ENCODE assay signal across 10 cellular contexts in the genomic region with DNA sequence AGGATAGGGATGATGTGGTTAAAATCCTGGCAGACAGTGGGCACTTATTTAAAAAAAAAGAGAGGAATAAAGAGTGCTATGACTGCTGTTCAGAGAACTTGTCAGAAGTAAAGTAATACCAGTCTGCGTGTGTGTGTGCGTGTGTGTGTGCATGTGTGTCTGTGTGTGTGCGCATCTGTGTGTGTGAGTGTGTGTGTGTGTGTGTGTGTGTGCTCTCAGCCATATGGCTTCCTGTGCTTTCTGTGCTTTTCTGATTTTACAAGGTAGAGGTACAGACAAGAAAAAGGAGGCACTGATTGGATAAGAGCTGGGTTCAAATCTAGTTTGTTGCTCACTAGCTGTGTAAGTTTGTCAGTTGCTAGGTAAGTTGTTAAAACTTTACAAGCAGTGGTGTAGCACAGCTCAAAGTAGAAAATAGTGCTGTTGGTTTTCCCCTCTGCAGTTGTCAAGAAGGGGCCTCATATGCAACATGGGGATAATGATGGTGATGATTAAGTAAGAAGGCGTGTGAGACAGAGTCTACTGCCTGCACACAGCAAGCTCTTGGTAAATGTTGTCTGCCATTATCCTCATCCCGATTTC.
DNase-seq lines count a peak whose midpoint lies in the region; ATAC-seq, FAIRE-seq and TF ChIP-seq lines count a peak whose summit lies in the region.
"Had no signal": no experiment of that assay in that cellular context is flagged by ENCODE, and none has a peak within 500 bp of the region (broad histone marks: within the 10 kb centered on the region; RNA-seq: fewer than 3 reads in every experiment).

No MANE protein-coding gene starts in this region.

- H3K4me1 ChIP-seq in BLaER1 (peaks cover 46% of the 10 kb centered on the region), HCT116 (ENCODE audit: control insufficient read depth in 1 of 2, insufficient read depth in 2 of 2, low read length in 2 of 2) (peaks cover 38 to 51% of the 10 kb centered on the region in 2 experiments), keratinocyte (ENCODE audit: control insufficient read depth, extremely low read depth, insufficient read depth, low read length) (peaks cover 51% of the 10 kb centered on the region)

- H3K4me3 ChIP-seq in BLaER1 (no peak overlapping the region), HCT116 (replicated peaks in 1 of 2; ENCODE audit: low read depth in 1 of 2, low read length in 2 of 2) (no peak overlapping the region), keratinocyte (ENCODE audit: control insufficient read depth in 2 of 3, extremely low read depth in 1 of 3, insufficient read depth in 2 of 3, low read depth in 1 of 3, low read length in 3 of 3) (no peak overlapping the region)

- peaks cover 31% of the 10 kb centered on the region for H3K4me1 Mint-ChIP-seq in activated T-helper 17 cell treated with anti-CD3 and anti-CD28 coated beads, Interleukin-2, amount 50 U/mL, for 72 hours

- no peak for FAIRE-seq in keratinocyte (lab: Jason Lieb, UNC)
- FAIRE-seq: islet of Langerhans had no signal

- H3K9me2 ChIP-seq in HCT116 (ENCODE audit: insufficient read depth) = no peaks in the 10 kb centered on the region

- H4K20me1 ChIP-seq in BLaER1 = no peaks in the 10 kb centered on the region
- H4K20me1 ChIP-seq in HCT116 (ENCODE audit: insufficient read depth) = no peaks in the 10 kb centered on the region
- no peaks in the 10 kb centered on the region for H4K20me1 ChIP-seq in keratinocyte (ENCODE audit: control insufficient read depth, extremely low read depth, insufficient read depth, low read length)

- POLR2A ChIA-PET in HCT116 (lab: Charles Lee) = interaction anchor here (0.6 to 1.5 kb wide), 2 partner anchors 26 to 126 kb away, joined by 3 read pairs; no protein-coding TSS in a partner anchor

- peak overlapping the region; percentile 36 for H2AFZ ChIP-seq in HCT116 (ENCODE audit: low read depth, low read length, poor library complexity, severe bottlenecking)
- peak overlapping the region; percentile 19 for H2AFZ ChIP-seq in keratinocyte (ENCODE audit: control insufficient read depth, low read length)

- no peak overlapping the region for H3K27ac ChIP-seq in BLaER1
- no peak overlapping the region for H3K27ac ChIP-seq in HCT116 (ENCODE audit: low read depth, low read length)
- H3K27ac ChIP-seq in keratinocyte (ENCODE audit: control insufficient read depth, insufficient read depth, low read length) = peak overlapping the region; percentile 69

- TF ChIP-seq RAD21 in HCT116 (IDR thresholded peaks at IDR 0.05; ENCODE audit: low read depth) = no peak

- dilution Hi-C loops in keratinocyte (cut with MboI; ENCODE audit: extremely low pct_ligation_motif_present, low sequenced_read_pairs) = no loop called here

- no peaks in the 10 kb centered on the region for H3K9me3 ChIP-seq in BLaER1
- H3K9me3 ChIP-seq in HCT116 (ENCODE audit: control insufficient read depth in 1 of 2, insufficient read depth in 1 of 2, low read depth in 1 of 2, low read length in 2 of 2) = no peaks in the 10 kb centered on the region
- no peaks in the 10 kb centered on the region for H3K9me3 ChIP-seq in keratinocyte (ENCODE audit: control insufficient read depth, low read depth, low read length)

- ATAC-seq in HCT116 = no peak
- no peak for ATAC-seq in activated T-helper 17 cell treated with anti-CD3 and anti-CD28 coated beads, Interleukin-2, amount 50 U/mL, for 72 hours (replicated peaks)
- no peak for ATAC-seq in omental fat pad (ENCODE audit: low FRiP score)
- no peak for ATAC-seq in GM21367 (IDR thresholded peaks at IDR 0.05; ENCODE audit: unreplicated experiment)

- TF ChIP-seq POLR2A in HCT116 (IDR thresholded peaks at IDR 0.05; ENCODE audit: borderline replicate concordance, extremely low read depth, insufficient read depth, insufficient read length) = no peak

- CTCF ChIA-PET in HCT116 (lab: Charles Lee) = interaction anchor here (1.3 kb wide), 1 partner anchor 167 kb away, joined by 3 read pairs; no protein-coding TSS in a partner anchor

- RAD21 ChIA-PET in HCT116 (lab: Charles Lee; ENCODE audit: low non-redundant PET in 1 of 2, low total read pairs in 2 of 2, uncharacterized antibody in 2 of 2, unreplicated experiment in 2 of 2) = no interaction called here

- H3K36me3 ChIP-seq in BLaER1 (no peaks in the 10 kb centered on the region), HCT116 (ENCODE audit: control insufficient read depth in 1 of 2, insufficient read depth in 2 of 2, low read length in 2 of 2) (no peaks in the 10 kb centered on the region), keratinocyte (ENCODE audit: control insufficient read depth in 2 of 2, extremely low read depth in 1 of 2, insufficient read depth in 2 of 2, low read length in 2 of 2) (no peaks in the 10 kb centered on the region)

- no peak for DNase-seq in HCT116 (ENCODE audit: low read depth, low spot score)
- DNase-seq in keratinocyte (ENCODE audit: low read depth, low spot score) = no peak
- DNase-seq in omental fat pad (ENCODE audit: low spot score) = no peak
- DNase-seq in NCI-H2107 treated with DMSO at 0.1 percent for 48 hours (lab: John Stamatoyannopoulos, UW; ENCODE audit: unreplicated experiment) = no peak
- no peak for DNase-seq in NOMO-1 treated with DMSO at 0.1 percent for 48 hours (lab: John Stamatoyannopoulos, UW; ENCODE audit: unreplicated experiment)
- DNase-seq: NCI-H1048 had no signal

- H3K79me2 ChIP-seq in HCT116 (ENCODE audit: insufficient read depth, low read length) (no peaks in the 10 kb centered on the region), keratinocyte (ENCODE audit: control insufficient read depth, insufficient read depth, low read length) (no peaks in the 10 kb centered on the region)

- no peak overlapping the region for H3K4me3 Mint-ChIP-seq in activated T-helper 17 cell treated with anti-CD3 and anti-CD28 coated beads, Interleukin-2, amount 50 U/mL, for 72 hours

- H3K9ac ChIP-seq in BLaER1 (no peak overlapping the region), HCT116 (ENCODE audit: low read length) (no peak overlapping the region), keratinocyte (ENCODE audit: control insufficient read depth, extremely low read depth, insufficient read depth, low read length) (no peak overlapping the region)

- no peaks in the 10 kb centered on the region for H3K9me1 ChIP-seq in keratinocyte (ENCODE audit: control insufficient read depth, extremely low read depth, insufficient read depth, low read length)

- H3K9me3 Mint-ChIP-seq in activated T-helper 17 cell treated with anti-CD3 and anti-CD28 coated beads, Interleukin-2, amount 50 U/mL, for 72 hours = no peaks in the 10 kb centered on the region

- no peaks in the 10 kb centered on the region for H3K27me3 Mint-ChIP-seq in activated T-helper 17 cell treated with anti-CD3 and anti-CD28 coated beads, Interleukin-2, amount 50 U/mL, for 72 hours

- no peaks in the 10 kb centered on the region for H3K36me3 Mint-ChIP-seq in activated T-helper 17 cell treated with anti-CD3 and anti-CD28 coated beads, Interleukin-2, amount 50 U/mL, for 72 hours (ENCODE audit: low read depth)

- H3K27me3 ChIP-seq in BLaER1 (no peaks in the 10 kb centered on the region), HCT116 (ENCODE audit: insufficient read depth, low read length) (no peaks in the 10 kb centered on the region), keratinocyte (ENCODE audit: control insufficient read depth, extremely low read depth, insufficient read depth, low read length) (no peaks in the 10 kb centered on the region)

- H3K4me2 ChIP-seq in BLaER1 (0 out of 2 replicates have a peak overlapping the region, but pooled peaks have one; percentile 8), HCT116 (ENCODE audit: low read length) (no peak overlapping the region; the same call in 1 of the 2 replicates), keratinocyte (ENCODE audit: control insufficient read depth, extremely low read depth, insufficient read depth, low read depth, low read length) (peak overlapping the region; percentile 17)

- H3K27ac Mint-ChIP-seq in activated T-helper 17 cell treated with anti-CD3 and anti-CD28 coated beads, Interleukin-2, amount 50 U/mL, for 72 hours = peak overlapping the region; percentile 36

- BruUV-seq in HCT116 (replicated peaks; lab: Mats Ljungman, UMichigan) = no TSS peak

- intact Hi-C loops in HCT116 (cut with micrococcal nuclease) = no loop called here

- TF ChIP-seq CTCF in HCT116 (IDR thresholded peaks at IDR 0.05 in 2 of 3, conservative IDR thresholded peaks at IDR 0.05 in 1 of 3; ENCODE audit: borderline replicate concordance in 1 of 3, insufficient read depth in 1 of 3, low read depth in 2 of 3, low read length in 2 of 3) (no peak), keratinocyte (optimal IDR thresholded peaks at IDR 0.05 in 1 of 3, IDR thresholded peaks at IDR 0.05 in 1 of 3, conservative IDR thresholded peaks at IDR 0.05 in 1 of 3; ENCODE audit: extremely low read depth in 1 of 3, insufficient read depth in 2 of 3, low read length in 3 of 3) (no peak), omental fat pad (IDR thresholded peaks at IDR 0.05) (no peak)

TF ChIP-seq in HCT116, 20 proteins besides CTCF, POLR2A, EP300 and RAD21 (continues in another document):
- TF ChIP-seq SRF (IDR thresholded peaks at IDR 0.05; ENCODE audit: low read depth) = no peak
- no peak for TF ChIP-seq MAX (IDR thresholded peaks at IDR 0.05)
- TF ChIP-seq REST (IDR thresholded peaks at IDR 0.05; ENCODE audit: low read depth) = no peak
